In the genomic region with DNA sequence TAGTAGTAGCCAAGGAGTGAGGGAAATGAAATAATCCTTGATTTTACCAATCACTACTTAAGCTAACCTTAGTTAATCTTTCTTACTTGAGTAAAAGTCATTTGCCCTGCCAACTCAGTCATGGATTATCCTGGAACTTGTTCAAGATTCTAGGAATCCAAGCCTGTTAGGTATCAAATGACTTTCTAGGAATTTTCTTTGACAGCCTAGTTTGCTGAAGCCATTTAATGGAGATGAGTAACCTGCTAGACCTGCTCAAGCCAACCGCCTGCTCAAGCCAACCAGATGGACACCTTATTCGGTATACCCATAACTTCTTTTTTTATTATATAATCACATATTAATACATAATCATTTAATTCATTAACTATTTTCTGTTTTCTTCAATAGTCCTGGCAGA, we compare ENCODE assay signal across 20 cellular contexts.
"Had no signal": no experiment of that assay in that cellular context is flagged by ENCODE, and none has a peak within 500 bp of the region (broad histone marks: within the 10 kb centered on the region; RNA-seq: fewer than 3 reads in every experiment).

No MANE protein-coding gene starts in this region.

- DNase-seq: activated B cell treated with CpG ODN at 0.5 μM for 24 hours; activated CD4-positive, alpha-beta T cell treated with anti-CD3 and anti-CD28 coated beads for 1 hour; activated CD4-positive, alpha-beta T cell treated with anti-CD3 and anti-CD28 coated beads, Interleukin-2, amount 10 ng/mL, durations not matched to agents 24 days and 14 days; activated CD4-positive, alpha-beta T cell treated with anti-CD3 and anti-CD28 coated beads, Interleukin-2, amount 50 U/mL, for 48 hours; activated CD8-positive, alpha-beta memory T cell treated with anti-CD3 and anti-CD28 coated beads, Interleukin-2, amount 10 ng/mL, durations not matched to agents 7 days and 5 days; activated effector memory CD4-positive, alpha-beta T cell treated with Interleukin-2 at 50 U/mL for 16 hours; activated naive CD4-positive, alpha-beta T cell; activated T-cell treated with anti-CD3 and anti-CD28 coated beads, Interleukin-2, amount 50 U/mL, for 24 hours; body of pancreas; NCI-H1105 treated with DMSO at 0.1 percent for 48 hours; NCI-H146; NCI-H187 treated with DMSO at 0.1 percent for 48 hours; NCI-H2081 treated with DMSO at 0.1 percent for 48 hours; NCI-H748 treated with DMSO at 0.1 percent for 48 hours; RPMI8226; SW 1271 had no signal

- ATAC-seq: activated CD8-positive, alpha-beta memory T cell treated with anti-CD3 and anti-CD28 coated beads, Interleukin-2, amount 10 ng/mL, durations not matched to agents 7 days and 5 days; body of pancreas; Panc1; Right ventricle myocardium inferior had no signal

- H3K4me3 ChIP-seq: ascending aorta, body of pancreas, SK-N-MC had no signal
